In the genomic region with DNA sequence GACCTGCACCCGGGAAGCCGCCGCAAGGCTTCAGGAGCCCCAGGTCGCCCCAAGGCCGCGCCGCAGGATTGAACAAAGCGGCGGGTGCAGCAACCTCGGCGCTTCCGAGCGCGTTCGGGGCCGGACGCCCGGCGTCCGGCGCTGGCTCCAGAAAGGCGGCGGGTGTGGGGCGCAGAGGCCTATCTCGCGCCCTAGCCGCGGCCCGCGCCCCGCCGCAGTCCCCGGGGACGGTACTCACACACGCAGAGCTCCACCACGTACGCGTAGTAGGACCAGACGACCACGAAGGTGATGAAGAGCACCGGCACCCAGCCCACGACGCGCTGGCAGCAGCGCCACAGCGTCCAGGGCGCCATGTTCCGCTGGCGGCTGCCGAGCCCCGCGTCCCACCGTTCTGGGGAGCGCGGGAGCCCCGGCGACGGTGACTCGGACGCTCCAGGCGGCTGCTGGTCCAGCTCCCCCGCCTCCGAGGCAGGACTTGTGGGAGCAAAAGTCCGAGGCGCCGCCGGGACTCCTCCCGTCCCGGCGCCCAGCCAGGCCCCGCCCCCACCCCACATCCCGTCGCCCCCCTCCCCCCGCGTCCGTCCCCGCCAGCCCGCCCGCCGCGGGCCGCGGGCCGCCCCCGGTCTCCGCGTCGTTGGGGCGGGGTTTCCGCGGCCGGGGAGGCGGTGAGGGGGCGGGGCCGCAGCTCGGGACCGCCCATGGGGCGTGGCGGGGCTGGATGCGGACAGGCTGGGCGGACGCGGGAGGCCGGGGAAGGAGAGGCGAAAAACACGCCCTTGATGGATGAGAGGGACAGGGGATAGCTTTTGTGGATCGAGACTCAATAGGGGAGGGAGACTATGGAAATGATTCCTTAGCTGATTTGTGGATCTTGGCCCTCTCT, we compare ENCODE assay signal across 8 cellular contexts. TPM values are rescaled to one million over a fixed set of nuclear protein-coding genes. Genes with fewer than 3 reads are reported as not detected.
DNase-seq lines count a peak whose midpoint lies in the region; ATAC-seq and TF ChIP-seq lines count a peak whose summit lies in the region.

A gene with protein sequence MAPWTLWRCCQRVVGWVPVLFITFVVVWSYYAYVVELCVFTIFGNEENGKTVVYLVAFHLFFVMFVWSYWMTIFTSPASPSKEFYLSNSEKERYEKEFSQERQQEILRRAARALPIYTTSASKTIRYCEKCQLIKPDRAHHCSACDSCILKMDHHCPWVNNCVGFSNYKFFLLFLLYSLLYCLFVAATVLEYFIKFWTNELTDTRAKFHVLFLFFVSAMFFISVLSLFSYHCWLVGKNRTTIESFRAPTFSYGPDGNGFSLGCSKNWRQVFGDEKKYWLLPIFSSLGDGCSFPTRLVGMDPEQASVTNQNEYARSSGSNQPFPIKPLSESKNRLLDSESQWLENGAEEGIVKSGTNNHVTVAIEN (minus strand): TSS at position 488 of the 886 bp plus-strand sequence. CDS start 132 bp downstream, at position 356.

- no peak for TF ChIP-seq CTCF in AG09319 (IDR thresholded peaks at IDR 0.05; ENCODE audit: low read depth, low read length)

- peak; percentile 82 for ATAC-seq in GM18907 (IDR thresholded peaks at IDR 0.05; ENCODE audit: unreplicated experiment)
- ATAC-seq in HG03159 (IDR thresholded peaks at IDR 0.05; ENCODE audit: unreplicated experiment) = peak; percentile 82
- peak; percentile 95 for ATAC-seq in left lobe of liver

- DNase-seq in AG09319 (ENCODE audit: extremely low read depth, low read depth) (peak; percentile 58), NCI-H526 (lab: John Stamatoyannopoulos, UW) (peak; percentile 78 to 93), cortex of kidney (lab: John Stamatoyannopoulos, UW) (peak; percentile 43), left lobe of liver (ENCODE audit: low spot score) (peak; percentile 92)
- peak; percentile 87 for DNase-seq in activated CD4-positive, alpha-beta T cell treated with anti-CD3 and anti-CD28 coated beads, Interleukin-2, amount 50 U/mL, for 1 hour
- DNase-seq in stimulated activated CD4-positive, alpha-beta T cell treated with anti-CD3 and anti-CD28 coated beads, Interleukin-2, amount 100 ng/mL, for 4 hours (ENCODE audit: low read depth) = peak; percentile 79

RNA-seq across cellular contexts. Expression of the gene that starts here (rescaled TPM):
- total RNA-seq in left lobe of liver = 18.5 TPM

Comparison
In these comparisons a context has a peak if more than half of its experiments do, and no peak if none do; other contexts are left out.
1. Peak in every context shown above with its lines: DNase-seq and ATAC-seq.